In genomic region chr5:172630482-172630881, GRCh38 we compare ENCODE assay signal across 1 cellular context.
TF ChIP-seq lines count a peak whose summit lies in the region.

No MANE protein-coding gene starts in this region.

TF ChIP-seq in GM23338, 12 proteins besides CTCF, POLR2A, EP300 and RAD21 (continued from another document):
- TF ChIP-seq REST (IDR thresholded peaks at IDR 0.05; ENCODE audit: unreplicated experiment) = no peak
- TF ChIP-seq ZNF462 (CRISPR knock-in tag; IDR thresholded peaks at IDR 0.05) = no peak
- no peak for TF ChIP-seq ZNF331 (CRISPR knock-in tag; IDR thresholded peaks at IDR 0.05; ENCODE audit: low read depth)
- no peak for TF ChIP-seq STAT1 (IDR thresholded peaks at IDR 0.05; ENCODE audit: unreplicated experiment)
- no peak for TF ChIP-seq EZH2 (IDR thresholded peaks at IDR 0.05; ENCODE audit: low read depth, unreplicated experiment)
- no peak for TF ChIP-seq EZH2phosphoT487 (IDR thresholded peaks at IDR 0.05; ENCODE audit: unreplicated experiment)
- no peak for TF ChIP-seq CREB1 (CRISPR knock-in tag; IDR thresholded peaks at IDR 0.05; ENCODE audit: low read depth)
TF ChIP-seq in GM23338: peak in this region for 0.
